ENCODE assay signal across 24 cellular contexts in the genomic region with DNA sequence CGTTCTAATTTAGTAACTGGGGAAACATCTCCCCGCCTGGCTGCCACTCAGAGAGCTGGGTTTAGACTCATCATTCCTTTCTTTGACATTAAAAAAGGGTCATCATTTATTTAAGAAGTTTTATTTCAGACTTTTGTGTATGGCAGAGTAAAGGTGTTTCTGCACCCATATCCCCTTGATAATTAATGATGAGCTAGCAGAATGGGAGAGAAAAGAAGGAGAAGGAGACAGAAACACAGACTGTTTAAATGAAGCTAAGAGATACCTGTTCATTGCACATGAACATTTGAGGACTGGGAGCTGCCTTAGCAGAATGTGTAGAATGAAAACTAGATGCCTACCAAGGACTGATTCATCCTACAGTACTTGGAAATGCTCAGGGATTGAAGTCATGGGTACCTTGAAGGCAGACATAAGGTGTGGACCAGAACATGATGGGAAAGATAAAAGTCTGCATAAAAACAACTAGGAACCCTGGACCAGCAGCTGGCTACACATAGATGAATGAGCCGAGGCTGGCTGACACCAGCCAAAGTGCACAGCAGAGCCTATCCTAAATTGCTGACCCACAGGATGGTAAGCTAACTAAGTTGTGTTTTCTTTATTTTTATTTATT. TPM values are rescaled to one million over a fixed set of nuclear protein-coding genes. Genes with fewer than 3 reads are reported as not detected.
DNase-seq lines count a peak whose midpoint lies in the region; ATAC-seq, FAIRE-seq and TF ChIP-seq lines count a peak whose summit lies in the region.
"Had no signal": no experiment of that assay in that cellular context is flagged by ENCODE, and none has a peak within 500 bp of the region (broad histone marks: within the 10 kb centered on the region; RNA-seq: fewer than 3 reads in every experiment).

No MANE protein-coding gene starts in this region.

- ATAC-seq in K562 (no peak), GM21619 (IDR thresholded peaks at IDR 0.05; ENCODE audit: unreplicated experiment) (no peak), HG02885 (IDR thresholded peaks at IDR 0.05; ENCODE audit: poor library complexity, unreplicated experiment) (no peak)
- ATAC-seq: CD8-positive, alpha-beta T cell; HCT116 had no signal

- H3K27ac ChIP-seq in A673 (ENCODE audit: low read depth, low read length, poor library complexity, severe bottlenecking) (peak overlapping the region; percentile 40), K562 (ENCODE audit: extremely low read depth, low read depth, low read length) (no peak overlapping the region), trophoblast cell (ENCODE audit: low read depth, low read length) (no peak overlapping the region)
- H3K27ac ChIP-seq in BLaER1 treated with 17β-estradiol and CSF1 and Interleukin-3, amounts not matched to agents 10 nM and 100 nM = no peak overlapping the region
- H3K27ac ChIP-seq: C4-2B, GM23248 had no signal

- H3K14ac ChIP-seq in trophoblast cell (ENCODE audit: low read length) = no peak overlapping the region

- no peak for TF ChIP-seq RAD21 in K562 (CRISPR knock-in tag; conservative IDR thresholded peaks at IDR 0.05 in 1 of 2, IDR thresholded peaks at IDR 0.05 in 1 of 2)

- CTCF ChIA-PET in A673 (lab: Charles Lee) = no interaction called here
- CTCF ChIA-PET in K562 (lab: Yijun Ruan, JAX; ENCODE audit: low intra/inter-chr PET ratio) = no interaction called here

- no peaks in the 10 kb centered on the region for H3K9me1 ChIP-seq in K562 (ENCODE audit: control insufficient read depth, insufficient read depth, low read length)

- no peak for DNase-seq in A673 (ENCODE audit: low spot score)
- no peak for DNase-seq in K562 (ENCODE audit: extremely low read depth in 1 of 4, low spot score in 3 of 4)
- peak; percentile 7 to 61 for DNase-seq in trophoblast cell
- DNase-seq in LoVo (ENCODE audit: low spot score) = no peak
- DNase-seq in NCI-H1417 (lab: John Stamatoyannopoulos, UW) = no peak
- DNase-seq: ACHN; AML-193; BE2C; Caco-2; CD4-positive, CD25-positive, alpha-beta regulatory T cell; CD8-positive, alpha-beta T cell; DMS153; DND-41; GM23248; H9 had no signal

- FAIRE-seq in K562 (lab: Jason Lieb, UNC) = no peak
- FAIRE-seq: G401.6, GM12892, H1 had no signal

- H2BK12ac ChIP-seq in trophoblast cell (ENCODE audit: low read length) = no peak overlapping the region

- no peak overlapping the region for H3K4me3 ChIP-seq in A673 (ENCODE audit: low read depth, low read length, poor library complexity, severe bottlenecking)
- no peak overlapping the region for H3K4me3 ChIP-seq in BLaER1 treated with 17β-estradiol and CSF1 and Interleukin-3, amounts not matched to agents 10 nM and 100 nM
- H3K4me3 ChIP-seq in K562 = no peak overlapping the region
- no peak overlapping the region for H3K4me3 ChIP-seq in trophoblast cell (ENCODE audit: low read depth, low read length)
- H3K4me3 ChIP-seq: GM23248 had no signal

- intact Hi-C loops in A673 (cut with micrococcal nuclease; ENCODE audit: unreplicated experiment) (no loop called here), K562 (cut with micrococcal nuclease) (no loop called here)

- H4K91ac ChIP-seq in trophoblast cell (ENCODE audit: low read depth, low read length) = no peak overlapping the region

- no peak for TF ChIP-seq POLR2A in K562 (conservative IDR thresholded peaks at IDR 0.05)

- H3K4me2 ChIP-seq in BLaER1 treated with 17β-estradiol and CSF1 and Interleukin-3, amounts not matched to agents 10 nM and 100 nM = peak overlapping the region in 8 of 11 experiments; percentile 14 to 63 (median 32); a peak in 15 of 22 replicates
- H3K4me2 ChIP-seq in K562 (ENCODE audit: insufficient read depth, low read length) (no peak overlapping the region), trophoblast cell (ENCODE audit: low read length) (no peak overlapping the region)

- H3K27me3 ChIP-seq in A673 (replicated peaks; ENCODE audit: insufficient read depth, low read depth, low read length, poor library complexity) (no peaks in the 10 kb centered on the region), K562 (ENCODE audit: control insufficient read depth in 2 of 2, insufficient read depth in 2 of 2, low read length in 2 of 2) (no peaks in the 10 kb centered on the region), trophoblast cell (ENCODE audit: insufficient read depth, low read length) (no peaks in the 10 kb centered on the region)
- H3K27me3 ChIP-seq in BLaER1 treated with 17β-estradiol and CSF1 and Interleukin-3, amounts not matched to agents 10 nM and 100 nM = no peaks in the 10 kb centered on the region
- H3K27me3 ChIP-seq: BE2C had no signal

- TF ChIP-seq EP300 in K562 (IDR thresholded peaks at IDR 0.05; ENCODE audit: low read length) = no peak

- H3K9ac ChIP-seq in BLaER1 treated with 17β-estradiol and CSF1 and Interleukin-3, amounts not matched to agents 10 nM and 100 nM = no peak overlapping the region
- H3K9ac ChIP-seq in K562 (ENCODE audit: insufficient read depth in 1 of 2, low read depth in 2 of 2, low read length in 2 of 2) (no peak overlapping the region), trophoblast cell (ENCODE audit: low read length) (no peak overlapping the region)
- H3K9ac ChIP-seq: GM23248 had no signal

- H4K12ac ChIP-seq in trophoblast cell (ENCODE audit: low read depth, low read length) = no peak overlapping the region

- BruUV-seq in A673 (replicated peaks; lab: Mats Ljungman, UMichigan) (no TSS peak), K562 (replicated peaks; lab: Mats Ljungman, UMichigan) (no TSS peak)

- no peaks in the 10 kb centered on the region for H4K20me1 ChIP-seq in BLaER1 treated with 17β-estradiol and CSF1 and Interleukin-3, amounts not matched to agents 10 nM and 100 nM
- H4K20me1 ChIP-seq in K562 (replicated peaks; ENCODE audit: control insufficient read depth, insufficient read depth, low read length) = no peaks in the 10 kb centered on the region

- in situ Hi-C loops in K562 (cut with MboI) = no loop called here

- WGBS in K562 (ENCODE audit: insufficient coverage, low coverage, missing lambda C conversion rate) = 0% methylated on average over 3 of the region's 3 CpGs
- WGBS in trophoblast cell (ENCODE audit: extremely low coverage, insufficient coverage, insufficient read length) = no CpG with 5 or more reads among the region's 3 CpGs

- no peak overlapping the region for H3K23ac ChIP-seq in trophoblast cell (ENCODE audit: low read length)

- H3K9me3 ChIP-seq in A673 (ENCODE audit: low read depth, low read length, poor library complexity, severe bottlenecking) = no peaks in the 10 kb centered on the region
- peaks cover 0 to 13% (median 6%) of the 10 kb centered on the region in 11 experiments; a peak in 8 of 22 replicates for H3K9me3 ChIP-seq in BLaER1 treated with 17β-estradiol and CSF1 and Interleukin-3, amounts not matched to agents 10 nM and 100 nM (replicated peaks in 1 of 11)
- H3K9me3 ChIP-seq in K562 (replicated peaks; ENCODE audit: control insufficient read depth, insufficient read depth, low read depth, low read length) = no peaks in the 10 kb centered on the region
- H3K9me3 ChIP-seq in trophoblast cell (ENCODE audit: insufficient read depth, low read depth, low read length) = no peaks in the 10 kb centered on the region
- H3K9me3 ChIP-seq: BE2C, Caco-2 had no signal

- H2AK5ac ChIP-seq in trophoblast cell (ENCODE audit: low read length) = no peak overlapping the region

- no peaks in the 10 kb centered on the region for H3K79me1 ChIP-seq in trophoblast cell (ENCODE audit: low read length)

- no peak overlapping the region for H3K18ac ChIP-seq in trophoblast cell (ENCODE audit: low read length)

- H3K4me1 ChIP-seq in A673 (ENCODE audit: insufficient read depth, low read length, poor library complexity, severe bottlenecking) = peaks cover 30% of the 10 kb centered on the region
- H3K4me1 ChIP-seq in BLaER1 treated with 17β-estradiol and CSF1 and Interleukin-3, amounts not matched to agents 10 nM and 100 nM = peaks cover 0 to 28% (median 22%) of the 10 kb centered on the region in 10 experiments; a peak in 14 of 20 replicates
- no peaks in the 10 kb centered on the region for H3K4me1 ChIP-seq in K562 (replicated peaks in 1 of 2; ENCODE audit: control insufficient read depth in 2 of 2, insufficient read depth in 2 of 2, low read length in 2 of 2)
- no peaks in the 10 kb centered on the region for H3K4me1 ChIP-seq in trophoblast cell (ENCODE audit: control insufficient read depth in 1 of 2, insufficient read depth in 2 of 2, low read length in 2 of 2)
- H3K4me1 ChIP-seq: BE2C, Caco-2 had no signal

- H2BK5ac ChIP-seq in trophoblast cell (ENCODE audit: low read depth, low read length, poor library complexity) = no peak overlapping the region

- POLR2A ChIA-PET in A673 (lab: Charles Lee; ENCODE audit: low non-redundant PET) (no interaction called here), K562 (lab: Yijun Ruan, JAX) (no interaction called here)

- H2AFZ ChIP-seq in K562 (ENCODE audit: low read depth, low read length) (no peak overlapping the region), trophoblast cell (ENCODE audit: insufficient read depth, low read length, poor library complexity) (no peak overlapping the region)
- H2AFZ ChIP-seq: GM23248 had no signal

- H3K79me2 ChIP-seq in K562 (ENCODE audit: control insufficient read depth, insufficient read depth, low read length) = no peaks in the 10 kb centered on the region
- H3K79me2 ChIP-seq in trophoblast cell (ENCODE audit: control insufficient read depth, insufficient read depth, low read length, poor library complexity) = no peaks in the 10 kb centered on the region

- no peak overlapping the region for H4K8ac ChIP-seq in trophoblast cell (ENCODE audit: low read depth, low read length)

- no peaks in the 10 kb centered on the region for H3K36me3 ChIP-seq in A673 (ENCODE audit: insufficient read depth, low read length, poor library complexity, severe bottlenecking)
- H3K36me3 ChIP-seq in BLaER1 treated with 17β-estradiol and CSF1 and Interleukin-3, amounts not matched to agents 10 nM and 100 nM = no peaks in the 10 kb centered on the region
- no peaks in the 10 kb centered on the region for H3K36me3 ChIP-seq in K562 (ENCODE audit: control insufficient read depth, insufficient read depth, low read length)
- no peaks in the 10 kb centered on the region for H3K36me3 ChIP-seq in trophoblast cell (ENCODE audit: control insufficient read depth in 1 of 2, insufficient read depth in 2 of 2, low read length in 2 of 2)
- H3K36me3 ChIP-seq: BE2C had no signal

- H3K4ac ChIP-seq in trophoblast cell (ENCODE audit: low read depth, low read length) = no peak overlapping the region

- no peak overlapping the region for H2BK120ac ChIP-seq in trophoblast cell (ENCODE audit: insufficient read depth, low read length, poor library complexity)

- TF ChIP-seq CTCF in A673 (conservative IDR thresholded peaks at IDR 0.05; ENCODE audit: low read depth, low read length) (no peak), K562 (IDR thresholded peaks at IDR 0.05 in 2 of 3, conservative IDR thresholded peaks at IDR 0.05 in 1 of 3; ENCODE audit: insufficient read depth in 2 of 3, low read depth in 1 of 3, low read length in 3 of 3) (no peak)

RNA-seq across cellular contexts. Expression of gene SPATA31C2, which starts 48.3 kb away (rescaled TPM):
- total RNA-seq in A673 (2021) (0.17 TPM in 2 replicates), K562 (2014; rRNA removed) (0.04 and 0.14 TPM in 2 replicates), K562 (2014; rRNA removed; fragmentation: Illumina TruSeq; extraction: Trizol) (0.04 and 0.06 TPM in 2 replicates), K562 (2015; rRNA removed; fragmentation: Illumina TruSeq; extraction: Trizol) (0.04 and 0.08 TPM in 2 replicates), K562 (2021) (0.04 and 0.16 TPM in 2 replicates)
- total RNA-seq in K562 (2011; cell fraction: chromatin; rRNA removed; ENCODE audit: low replicate concordance) = 0.18 and 0.25 TPM in 2 replicates
- 0.13 and 0.17 TPM in 2 replicates for total RNA-seq in K562 (2011; cell fraction: nucleolus; rRNA removed)
- total RNA-seq in K562 (2011; cell fraction: nucleoplasm; rRNA removed) = 0.29 TPM in 1 of 2 replicates, not detected in the other
- polyA plus RNA-seq in K562 (2011; rRNA removed) (0.06 TPM in 1 of 2 replicates, not detected in the other), K562 (2014; fragmentation: Illumina TruSeq; extraction: Trizol) (0.16 and 0.17 TPM in 2 replicates), K562 (2014; fragmentation: Nextera tagmentation; extraction: Ambion mirVana) (under 1 TPM; 0.23 to 0.27 TPM), K562 (2014; rRNA removed) (0.03 and 0.21 TPM in 2 replicates)
- 0.03 and 0.07 TPM in 2 replicates for polyA plus RNA-seq in K562 (2011; cell fraction: cytosol; rRNA removed)
- 0.06 TPM in 2 replicates for polyA plus RNA-seq in K562 (2011; cell fraction: nucleus; rRNA removed)
- polyA plus RNA-seq in K562 (2012) = 0.21 and 0.33 TPM in 2 replicates
- polyA minus RNA-seq in K562 (2011; rRNA and poly(A)+ RNA removed) = 0.04 and 0.06 TPM in 2 replicates
- not detected in 2 replicates for polyA minus RNA-seq in K562 (2011; cell fraction: cytosol; rRNA and poly(A)+ RNA removed)
- polyA minus RNA-seq in K562 (2011; cell fraction: nucleus; rRNA and poly(A)+ RNA removed) = 0.11 TPM in 1 of 2 replicates, not detected in the other
- polyA plus RNA-seq in trophoblast cell (2013) = not detected in 2 replicates
- total RNA-seq: A172; Caco-2; CD8-positive, alpha-beta T cell; GM23248 had no signal
- polyA plus RNA-seq: GM23248 had no signal

Comparison
In these comparisons a context has a peak if more than half of its experiments do, and no peak if none do; other contexts are left out.
1. DNase-seq: peak in trophoblast cell (2 of 2); none in A673 (single experiment), K562 (0 of 4), LoVo (single experiment) and NCI-H1417 (0 of 3).
2. H3K4me2 ChIP-seq: peak in BLaER1 treated with 17β-estradiol and CSF1 and Interleukin-3, amounts not matched to agents 10 nM and 100 nM (8 of 11); none in K562 (single experiment) and trophoblast cell (single experiment).